ENCODE assay signal across 22 cellular contexts in genomic region chr3:121504598-121504997, GRCh38. TPM values are rescaled to one million over a fixed set of nuclear protein-coding genes. Genes with fewer than 3 reads are reported as not detected.
DNase-seq lines count a peak whose midpoint lies in the region; ATAC-seq, FAIRE-seq and TF ChIP-seq lines count a peak whose summit lies in the region.
"Had no signal": no experiment of that assay in that cellular context is flagged by ENCODE, and none has a peak within 500 bp of the region (broad histone marks: within the 10 kb centered on the region; RNA-seq: fewer than 3 reads in every experiment).

No MANE protein-coding gene starts in this region.

- in situ Hi-C loops in HepG2 (cut with HindIII; ENCODE audit: extremely low pct_ligation_motif_present, low pct_unique_long_range_greater_than_20kb), result no loop called here

- H3K4me3 ChIP-seq in HepG2 (replicated peaks in 1 of 3; ENCODE audit: insufficient read depth in 1 of 3, low read depth in 2 of 3, low read length in 3 of 3), result no peak overlapping the region
- H3K4me3 ChIP-seq in right lobe of liver, result no peak overlapping the region
- H3K4me3 ChIP-seq in hepatocyte, result no peak overlapping the region
- no peak overlapping the region for H3K4me3 ChIP-seq in osteoblast (ENCODE audit: insufficient read depth, low read length)
- H3K4me3 ChIP-seq: A549, GM12878, GM23248, HAP-1 had no signal

- no peaks in the 10 kb centered on the region for H3K9me2 ChIP-seq in hepatocyte (replicated peaks; ENCODE audit: insufficient read depth)

- no peak overlapping the region for H3K27ac ChIP-seq in HepG2 (ENCODE audit: extremely low read length, insufficient read depth, low read length)
- H3K27ac ChIP-seq in right lobe of liver, result no peak overlapping the region
- H3K27ac ChIP-seq in hepatocyte, result no peak overlapping the region
- no peak overlapping the region for H3K27ac ChIP-seq in osteoblast (ENCODE audit: low read depth, low read length)
- H3K27ac ChIP-seq: 22Rv1, A549, GM23248, HL-60 had no signal

- no peaks in the 10 kb centered on the region for H3K79me2 ChIP-seq in HepG2 (ENCODE audit: insufficient read depth, low read length)
- no peaks in the 10 kb centered on the region for H3K79me2 ChIP-seq in hepatocyte
- no peaks in the 10 kb centered on the region for H3K79me2 ChIP-seq in osteoblast (ENCODE audit: insufficient read depth, low read length)

- CTCF ChIA-PET in HepG2 (lab: Yijun Ruan, JAX; ENCODE audit: low intra/inter-chr PET ratio, low total read pairs) (no interaction called here), HEK293T (lab: Yijun Ruan, JAX) (no interaction called here)

- no peaks in the 10 kb centered on the region for H3K9me3 ChIP-seq in HepG2 (ENCODE audit: low read length)
- no peaks in the 10 kb centered on the region for H3K9me3 ChIP-seq in right lobe of liver
- H3K9me3 ChIP-seq in hepatocyte (ENCODE audit: low read depth), result no peaks in the 10 kb centered on the region
- H3K9me3 ChIP-seq in osteoblast (ENCODE audit: low read depth, low read length), result no peaks in the 10 kb centered on the region
- H3K9me3 ChIP-seq: A549, HAP-1 had no signal

- TF ChIP-seq POLR2A in HepG2 (IDR thresholded peaks at IDR 0.05; ENCODE audit: insufficient read depth in 1 of 2, low read depth in 2 of 2, low read length in 2 of 2), result no peak
- TF ChIP-seq POLR2A in right lobe of liver (IDR thresholded peaks at IDR 0.05), result no peak

- peak; percentile 31 for DNase-seq in HepG2 (ENCODE audit: low spot score)
- no peak for DNase-seq in right lobe of liver
- DNase-seq in hepatocyte (ENCODE audit: low spot score), result peak; percentile 4
- no peak for DNase-seq in osteoblast (ENCODE audit: insufficient read length, low spot score, missing footprints)
- DNase-seq in NCI-H82 (lab: John Stamatoyannopoulos, UW), result no peak
- DNase-seq in HEK293T (ENCODE audit: extremely low spot score), result no peak
- DNase-seq in NCI-H526 treated with DMSO at 0.1 percent for 48 hours (lab: John Stamatoyannopoulos, UW), result no peak
- DNase-seq: AML-193; Calu3; CD4-positive, alpha-beta memory T cell; DMS53; DND-41; EL; GM23248; IMR-90 had no signal

- POLR2A ChIA-PET in HepG2 (lab: Yijun Ruan, JAX), result no interaction called here
- POLR2A ChIA-PET in HEK293T (lab: Yijun Ruan, JAX), result no interaction called here

- H3K36me3 ChIP-seq in HepG2 (replicated peaks in 1 of 2; ENCODE audit: control insufficient read depth in 1 of 2, insufficient read depth in 2 of 2, low read length in 2 of 2) (peaks cover 4 to 19% of the 10 kb centered on the region in 2 experiments; a peak in 4 of 5 replicates), right lobe of liver (no peaks in the 10 kb centered on the region), hepatocyte (replicated peaks; ENCODE audit: insufficient read depth, low read depth) (no peaks in the 10 kb centered on the region), osteoblast (ENCODE audit: insufficient read depth, low read length) (no peaks in the 10 kb centered on the region)

- no peak for TF ChIP-seq EP300 in HepG2 (IDR thresholded peaks at IDR 0.05; ENCODE audit: low read depth in 2 of 2, low read length in 2 of 2)
- TF ChIP-seq EP300 in HepG2 (CRISPR knock-in tag; IDR thresholded peaks at IDR 0.05; ENCODE audit: borderline replicate concordance), result no peak

- no peak overlapping the region for H2AFZ ChIP-seq in HepG2 (ENCODE audit: low read length)
- no peak overlapping the region for H2AFZ ChIP-seq in hepatocyte
- H2AFZ ChIP-seq in osteoblast (ENCODE audit: low read length), result peak overlapping the region; percentile 63
- H2AFZ ChIP-seq: GM23248 had no signal

- BruUV-seq in HepG2 (replicated peaks; lab: Mats Ljungman, UMichigan), result no TSS peak

- TF ChIP-seq CTCF in HepG2 (CRISPR knock-in tag; IDR thresholded peaks at IDR 0.05) (no peak), right lobe of liver (IDR thresholded peaks at IDR 0.05) (no peak), hepatocyte (IDR thresholded peaks at IDR 0.05; ENCODE audit: poor library complexity) (no peak), osteoblast (IDR thresholded peaks at IDR 0.05; ENCODE audit: extremely low read depth, low read depth, low read length) (no peak)

- H3K4me1 ChIP-seq in HepG2 (ENCODE audit: insufficient read depth, low read length) (peaks cover 7% of the 10 kb centered on the region; the same call in 1 of the 2 replicates), right lobe of liver (no peaks in the 10 kb centered on the region), hepatocyte (ENCODE audit: insufficient read depth) (no peaks in the 10 kb centered on the region), osteoblast (ENCODE audit: insufficient read depth, low read length) (no peaks in the 10 kb centered on the region)
- H3K4me1 ChIP-seq: HAP-1 had no signal

- ATAC-seq in HepG2 (no peak), right lobe of liver (no peak), GM19397 (IDR thresholded peaks at IDR 0.05; ENCODE audit: unreplicated experiment) (no peak)
- ATAC-seq: A549, GM12878 had no signal

- 45% methylated on average over 2 of the region's 2 CpGs for WGBS in HepG2 (ENCODE audit: low lambda C conversion rate)
- 58% methylated on average over 2 of the region's 2 CpGs for WGBS in right lobe of liver (ENCODE audit: insufficient coverage, low coverage, low lambda C conversion rate, missing lambda C conversion rate)
- 79% methylated on average over 2 of the region's 2 CpGs for WGBS in hepatocyte (ENCODE audit: low lambda C conversion rate, missing lambda C conversion rate)

- intact Hi-C loops in HepG2 (cut with micrococcal nuclease; ENCODE audit: unreplicated experiment) (no loop called here), right lobe of liver (cut with DNase I) (no loop called here)

- FAIRE-seq in HepG2 (lab: Jason Lieb, UNC), result no peak
- FAIRE-seq: A549, GM12878, GM19239 had no signal

- H4K20me1 ChIP-seq in HepG2 (ENCODE audit: insufficient read depth, low read length), result no peaks in the 10 kb centered on the region
- H4K20me1 ChIP-seq in hepatocyte (ENCODE audit: insufficient read depth, poor library complexity, severe bottlenecking), result no peaks in the 10 kb centered on the region
- no peaks in the 10 kb centered on the region for H4K20me1 ChIP-seq in osteoblast (ENCODE audit: insufficient read depth, low read length)

- no peak for TF ChIP-seq RAD21 in HepG2 (CRISPR knock-in tag; IDR thresholded peaks at IDR 0.05)

- no peak overlapping the region for H3K4me2 ChIP-seq in HepG2 (ENCODE audit: low read depth, low read length)
- no peak overlapping the region for H3K4me2 ChIP-seq in hepatocyte
- no peak overlapping the region for H3K4me2 ChIP-seq in osteoblast (ENCODE audit: insufficient read depth, low read length)
- H3K4me2 ChIP-seq: A549 had no signal

- no peaks in the 10 kb centered on the region for H3K27me3 ChIP-seq in HepG2 (ENCODE audit: control insufficient read depth in 1 of 2, insufficient read depth in 2 of 2, low read length in 2 of 2)
- no peaks in the 10 kb centered on the region for H3K27me3 ChIP-seq in right lobe of liver
- H3K27me3 ChIP-seq in hepatocyte, result no peaks in the 10 kb centered on the region
- no peaks in the 10 kb centered on the region for H3K27me3 ChIP-seq in osteoblast (ENCODE audit: insufficient read depth, low read length)

- no peak overlapping the region for H3K9ac ChIP-seq in HepG2 (ENCODE audit: insufficient read depth, low read depth, low read length)
- H3K9ac ChIP-seq: GM23248 had no signal

TF ChIP-seq in HepG2, 621 proteins besides CTCF, POLR2A, EP300 and RAD21:
- no peak for TF ChIP-seq ZZZ3 (CRISPR knock-in tag; IDR thresholded peaks at IDR 0.05; ENCODE audit: borderline replicate concordance)
- peak; percentile 29; the same call in 1 of the 2 replicates for TF ChIP-seq ATF7 (IDR thresholded peaks at IDR 0.05)
- no peak for TF ChIP-seq ATF7 (CRISPR knock-in tag; IDR thresholded peaks at IDR 0.05)
- TF ChIP-seq HNF4A (CRISPR knock-in tag; IDR thresholded peaks at IDR 0.05), result peak; percentile 26; the same call in 1 of the 2 replicates

TF ChIP-seq in HEK293T, 16 proteins besides CTCF, POLR2A, EP300 and RAD21 (continues in another document):
- TF ChIP-seq L3MBTL2 (conservative IDR thresholded peaks at IDR 0.05) (no peak), FOXM1 (IDR thresholded peaks at IDR 0.05; ENCODE audit: borderline replicate concordance) (no peak), FOXK2 (IDR thresholded peaks at IDR 0.05) (no peak), CTBP1 (IDR thresholded peaks at IDR 0.05; ENCODE audit: borderline replicate concordance) (no peak), ARNT (IDR thresholded peaks at IDR 0.05) (no peak), FOXA1 (IDR thresholded peaks at IDR 0.05) (no peak), LEF1 (IDR thresholded peaks at IDR 0.05; ENCODE audit: borderline replicate concordance) (no peak), NFRKB (IDR thresholded peaks at IDR 0.05) (no peak), BHLHE40 (IDR thresholded peaks at IDR 0.05; ENCODE audit: borderline replicate concordance) (no peak), ZNF384 (IDR thresholded peaks at IDR 0.05) (no peak)

RNA-seq across cellular contexts. Expression of gene POLQ, which starts 41.2 kb away (rescaled TPM):
- 16.0 and 18.6 TPM in 2 replicates for total RNA-seq in HepG2 (2016; rRNA removed; fragmentation: Illumina TruSeq; extraction: Trizol)
- total RNA-seq in HepG2 (2016; cell fraction: cytosol; rRNA removed; fragmentation: Illumina TruSeq; extraction: Trizol; ENCODE audit: low read depth), result 7.9 and 9.3 TPM in 2 replicates
- 15.2 and 17.0 TPM in 2 replicates for total RNA-seq in HepG2 (2016; cell fraction: insoluble cytoplasmic fraction; rRNA removed; fragmentation: Illumina TruSeq; extraction: Trizol)
- 8.4 TPM in 2 replicates for total RNA-seq in HepG2 (2016; cell fraction: membrane; rRNA removed; fragmentation: Illumina TruSeq; extraction: Trizol)
- 35.4 and 39.0 TPM in 2 replicates for total RNA-seq in HepG2 (2016; cell fraction: nucleus; rRNA removed; fragmentation: Illumina TruSeq; extraction: Trizol)
- 1.6 and 2.5 TPM in 2 replicates for polyA plus RNA-seq in HepG2 (2011; rRNA removed)
- 0.64 and 0.68 TPM in 2 replicates for polyA plus RNA-seq in HepG2 (2011; cell fraction: cytosol; rRNA removed)
- polyA plus RNA-seq in HepG2 (2011; cell fraction: nucleus; rRNA removed), result 4.0 TPM in 2 replicates
- polyA plus RNA-seq in HepG2 (2012), result 1.2 and 3.3 TPM in 2 replicates
- 0.26 and 0.33 TPM in 2 replicates for polyA plus RNA-seq in HepG2 (2016; cell fraction: cytosol; fragmentation: Illumina TruSeq; extraction: Trizol; ENCODE audit: low read depth)
- 6.7 and 8.3 TPM in 2 replicates for polyA plus RNA-seq in HepG2 (2016; cell fraction: insoluble cytoplasmic fraction; fragmentation: Illumina TruSeq; extraction: Trizol; ENCODE audit: low read depth)
- polyA plus RNA-seq in HepG2 (2016; cell fraction: membrane; fragmentation: Illumina TruSeq; extraction: Trizol; ENCODE audit: low read depth), result 0.59 and 0.71 TPM in 2 replicates
- polyA plus RNA-seq in HepG2 (2016; cell fraction: nucleus; fragmentation: Illumina TruSeq; extraction: Trizol; ENCODE audit: insufficient read depth, low read depth), result 42.1 and 43.8 TPM in 2 replicates
- 2.2 and 12.9 TPM in 2 replicates for polyA minus RNA-seq in HepG2 (2011; rRNA and poly(A)+ RNA removed; ENCODE audit: low replicate concordance)
- polyA minus RNA-seq in HepG2 (2011; cell fraction: cytosol; rRNA and poly(A)+ RNA removed), result 1.4 and 2.6 TPM in 2 replicates
- polyA minus RNA-seq in HepG2 (2011; cell fraction: nucleus; rRNA and poly(A)+ RNA removed), result 17.8 and 27.3 TPM in 2 replicates
- 1 to 10 TPM in 1 of 6 experiments, under 1 TPM in 5; 0.02 to 1.2 (median 0.23) TPM for total RNA-seq in right lobe of liver
- total RNA-seq in hepatocyte, result 1.4 and 2.5 TPM in 2 replicates
- 0.68 and 1.3 TPM in 2 replicates for polyA plus RNA-seq in hepatocyte
- total RNA-seq in osteoblast, result 1.4 and 1.5 TPM in 2 replicates

Comparison
In these comparisons a context has a peak if more than half of its experiments do, and no peak if none do; other contexts are left out.
1. DNase-seq: peak in HepG2 (single experiment) and hepatocyte (single experiment); none in right lobe of liver (0 of 3), osteoblast (single experiment), NCI-H82 (single experiment), HEK293T (single experiment) and NCI-H526 treated with DMSO at 0.1 percent for 48 hours (single experiment).